ENCODE assay signal across 28 cellular contexts in genomic region chr22:44276041-44276440, GRCh38. TPM values are rescaled to one million over a fixed set of nuclear protein-coding genes. Genes with fewer than 3 reads are reported as not detected.
"Had no signal": no experiment of that assay in that cellular context is flagged by ENCODE, and none has a peak within 500 bp of the region (broad histone marks: within the 10 kb centered on the region; RNA-seq: fewer than 3 reads in every experiment).

No MANE protein-coding gene starts in this region.

- H3K27ac Mint-ChIP-seq: activated naive CD8-positive, alpha-beta T cell treated with anti-CD3 and anti-CD28 coated beads for 36 hours; T-helper 1 cell treated with Interleukin-12 subunit alpha and Interleukin-12 subunit beta and Interleukin-4 antibody, amounts not matched to agents 30 μg/mL and 1 μg/mL, for 36 hours had no signal

- H3K4me3 Mint-ChIP-seq: activated naive CD8-positive, alpha-beta T cell treated with anti-CD3 and anti-CD28 coated beads for 36 hours; T-helper 1 cell treated with Interleukin-12 subunit alpha and Interleukin-12 subunit beta and Interleukin-4 antibody, amounts not matched to agents 30 μg/mL and 1 μg/mL, for 36 hours had no signal

- FAIRE-seq: keratinocyte, TTC549, urothelium cell line had no signal

- H3K4me3 ChIP-seq: adrenal gland, body of pancreas, gastrocnemius medialis, prostate gland, sigmoid colon, smooth muscle cell, tibial nerve had no signal

- H3K36me3 Mint-ChIP-seq: activated naive CD8-positive, alpha-beta T cell treated with anti-CD3 and anti-CD28 coated beads for 36 hours had no signal

- H3K4me1 Mint-ChIP-seq: activated naive CD8-positive, alpha-beta T cell treated with anti-CD3 and anti-CD28 coated beads for 36 hours had no signal

- H3K36me3 ChIP-seq: adrenal gland, gastrocnemius medialis, prostate gland, tibial nerve had no signal

- H3K27me3 ChIP-seq: adrenal gland, body of pancreas, sigmoid colon, tibial nerve had no signal

- H3K27ac ChIP-seq: adrenal gland, gastrocnemius medialis, prostate gland, sigmoid colon, tibial nerve, VCaP had no signal

- H3K4me1 ChIP-seq: adrenal gland, gastrocnemius medialis, prostate gland, tibial nerve had no signal

- ATAC-seq: body of pancreas, gastrocnemius medialis, left colon had no signal

- H3K9me3 ChIP-seq: adrenal gland, body of pancreas, gastrocnemius medialis, prostate gland, sigmoid colon, tibial nerve had no signal

- H3K9me3 Mint-ChIP-seq: activated naive CD8-positive, alpha-beta T cell treated with anti-CD3 and anti-CD28 coated beads for 36 hours; naive B cell; T-helper 1 cell treated with Interleukin-12 subunit alpha and Interleukin-12 subunit beta and Interleukin-4 antibody, amounts not matched to agents 30 μg/mL and 1 μg/mL, for 36 hours had no signal

- DNase-seq: activated CD4-positive, alpha-beta T cell treated with anti-CD3 and anti-CD28 coated beads for 4 hours; activated CD4-positive, alpha-beta T cell treated with anti-CD3 and anti-CD28 coated beads, Interleukin-2, amount 50 U/mL, for 4 hours; activated effector memory CD4-positive, alpha-beta T cell treated with Interleukin-2 at 50 U/mL for 16 hours; activated naive CD4-positive, alpha-beta T cell treated with Interleukin-2 at 50 U/mL for 16 hours; activated naive CD8-positive, alpha-beta T cell treated with anti-CD3 and anti-CD28 coated beads for 36 hours; adrenal gland; body of pancreas; gastrocnemius medialis; hippocampal formation; left colon; mammary epithelial cell; naive B cell; retina; sigmoid colon; stimulated activated CD4-positive, alpha-beta T cell treated with anti-CD3 and anti-CD28 coated beads, Interleukin-15, amount 100 ng/mL, for 24 hours; stimulated activated CD4-positive, alpha-beta T cell treated with anti-CD3 and anti-CD28 coated beads, Interleukin-2, amount 100 ng/mL, for 24 hours; stimulated activated naive CD4-positive, alpha-beta T cell treated with Interleukin-2 at 50 U/mL for 16 hours; SW 1271; T-helper 9 cell had no signal

RNA-seq across cellular contexts. Expression of gene SHISAL1, which starts 36.7 kb away (rescaled TPM):
- total RNA-seq: activated naive CD8-positive, alpha-beta T cell treated with anti-CD3 and anti-CD28 coated beads for 36 hours; epithelial cell of proximal tubule had no signal
